Comparison of ENCODE assay signal across 28 cellular contexts in genomic region chr11:19201737-19202605, GRCh38. TPM values are rescaled to one million over a fixed set of nuclear protein-coding genes. Genes with fewer than 3 reads are reported as not detected.
DNase-seq lines count a peak whose midpoint lies in the region; ATAC-seq, FAIRE-seq and TF ChIP-seq lines count a peak whose summit lies in the region.
"Had no signal": no experiment of that assay in that cellular context is flagged by ENCODE, and none has a peak within 500 bp of the region (broad histone marks: within the 10 kb centered on the region; RNA-seq: fewer than 3 reads in every experiment).

Gene CSRP3 (minus strand): TSS chr11:19201983. CDS start chr11:19192448, 9,535 bp downstream.

- no peaks in the 10 kb centered on the region for H3K36me3 Mint-ChIP-seq in activated CD4-positive, alpha-beta T cell treated with anti-CD3 and anti-CD28 coated beads for 36 hours (ENCODE audit: low read depth)
- H3K36me3 Mint-ChIP-seq: activated naive CD4-positive, alpha-beta T cell treated with anti-CD3 and anti-CD28 coated beads, Interleukin-2, amount 50 U/mL, for 72 hours; CD14-positive monocyte; natural killer cell; type B pancreatic cell had no signal

- no peak within 1 kb of the TSS for H2BK15ac ChIP-seq in mesenchymal stem cell (ENCODE audit: low read depth, poor library complexity, severe bottlenecking)

- CTCF ChIA-PET in activated CD4-positive, alpha-beta T cell treated with anti-CD3 and anti-CD28 coated beads for 36 hours (lab: Charles Lee) = no interaction called here

- H3K27ac Mint-ChIP-seq in activated CD4-positive, alpha-beta T cell treated with anti-CD3 and anti-CD28 coated beads for 36 hours = no peak within 1 kb of the TSS
- H3K27ac Mint-ChIP-seq: activated naive CD4-positive, alpha-beta T cell treated with anti-CD3 and anti-CD28 coated beads, Interleukin-2, amount 50 U/mL, for 72 hours; activated T-cell treated with anti-CD3 and anti-CD28 coated beads, Interleukin-2, amount 50 U/mL, for 72 hours; effector memory CD8-positive, alpha-beta T cell; natural killer cell; T-helper 2 cell treated with Interferon-gamma antibody and Interleukin-4, amounts not matched to agents 5 μg/mL and 100 μg/mL, for 36 hours; type B pancreatic cell had no signal

- no peaks in the 10 kb centered on the region for H3K4me1 ChIP-seq in mesenchymal stem cell (ENCODE audit: control insufficient read depth, insufficient read depth, low read depth, low read length)
- H3K4me1 ChIP-seq: parathyroid adenoma had no signal

- H3K4me2 ChIP-seq in mesenchymal stem cell (ENCODE audit: low read length, poor library complexity, severe bottlenecking) = no peak within 1 kb of the TSS

- no peak within 1 kb of the TSS for H3K18ac ChIP-seq in mesenchymal stem cell (ENCODE audit: low read depth in 1 of 2, low read length in 2 of 2)

- ATAC-seq in activated CD4-positive, alpha-beta T cell treated with anti-CD3 and anti-CD28 coated beads for 36 hours = no peak
- ATAC-seq: activated naive CD4-positive, alpha-beta T cell treated with anti-CD3 and anti-CD28 coated beads, Interleukin-2, amount 50 U/mL, for 72 hours; activated T-cell treated with anti-CD3 and anti-CD28 coated beads, Interleukin-2, amount 50 U/mL, for 72 hours; effector memory CD8-positive, alpha-beta T cell; natural killer cell; stimulated activated naive CD8-positive, alpha-beta T cell treated with anti-CD3 and anti-CD28 coated beads, Interleukin-15, amount 100 ng/mL, for 72 hours had no signal

- H2BK5ac ChIP-seq in mesenchymal stem cell (ENCODE audit: low read depth, low read length, poor library complexity, severe bottlenecking) = no peak within 1 kb of the TSS

- H3K27me3 Mint-ChIP-seq in activated CD4-positive, alpha-beta T cell treated with anti-CD3 and anti-CD28 coated beads for 36 hours = peaks cover 3% of the 10 kb centered on the region

- no peak within 1 kb of the TSS for H2AK5ac ChIP-seq in mesenchymal stem cell (ENCODE audit: low read length, severe bottlenecking)

- H3K9me3 Mint-ChIP-seq in activated CD4-positive, alpha-beta T cell treated with anti-CD3 and anti-CD28 coated beads for 36 hours (ENCODE audit: low read depth) = no peaks in the 10 kb centered on the region
- H3K9me3 Mint-ChIP-seq: activated naive CD4-positive, alpha-beta T cell treated with anti-CD3 and anti-CD28 coated beads, Interleukin-2, amount 50 U/mL, for 72 hours; activated T-cell treated with anti-CD3 and anti-CD28 coated beads, Interleukin-2, amount 50 U/mL, for 72 hours; effector memory CD8-positive, alpha-beta T cell; natural killer cell; stimulated activated naive CD8-positive, alpha-beta T cell treated with anti-CD3 and anti-CD28 coated beads, Interleukin-15, amount 100 ng/mL, for 72 hours; T-helper 2 cell treated with Interferon-gamma antibody and Interleukin-4, amounts not matched to agents 5 μg/mL and 100 μg/mL, for 36 hours; type B pancreatic cell had no signal

- H3K9me3 ChIP-seq in mesenchymal stem cell (ENCODE audit: control insufficient read depth, low read length) = no peaks in the 10 kb centered on the region

- no peak within 1 kb of the TSS for H2BK12ac ChIP-seq in mesenchymal stem cell (ENCODE audit: low read length in 2 of 2)

- H3K27me3 ChIP-seq in mesenchymal stem cell (ENCODE audit: control insufficient read depth in 1 of 2, insufficient read depth in 1 of 2, low read length in 2 of 2) = peaks cover 4 to 26% of the 10 kb centered on the region in 2 experiments
- H3K27me3 ChIP-seq: hepatocyte had no signal

- H3K14ac ChIP-seq in mesenchymal stem cell (ENCODE audit: low read length in 2 of 2) = no peak within 1 kb of the TSS

- TF ChIP-seq CTCF in D721Med (IDR thresholded peaks at IDR 0.05; ENCODE audit: insufficient read depth, missing control alignments) = no peak

- H2BK120ac ChIP-seq in mesenchymal stem cell (ENCODE audit: low read depth, low read length) = no peak within 1 kb of the TSS

- no peaks in the 10 kb centered on the region for H3K36me3 ChIP-seq in mesenchymal stem cell (ENCODE audit: control insufficient read depth in 1 of 2, insufficient read depth in 2 of 2, low read depth in 1 of 2, low read length in 2 of 2)

- H3K9ac ChIP-seq in mesenchymal stem cell (ENCODE audit: low read length) = peak within 1 kb of the TSS; percentile 28
- H3K9ac ChIP-seq: parathyroid adenoma had no signal

- H3K4me3 ChIP-seq in mesenchymal stem cell (ENCODE audit: insufficient read depth in 1 of 2, low read depth in 1 of 2, low read length in 2 of 2) = no peak within 1 kb of the TSS
- H3K4me3 ChIP-seq: hepatocyte, skin epidermis had no signal

- no peak for FAIRE-seq in D721Med (lab: Jason Lieb, UNC)
- FAIRE-seq: islet of Langerhans had no signal

- H2AFZ ChIP-seq in mesenchymal stem cell (ENCODE audit: low read depth, low read length) = no peak within 1 kb of the TSS
- H2AFZ ChIP-seq: hepatocyte, parathyroid adenoma had no signal

- no peak within 1 kb of the TSS for H4K8ac ChIP-seq in mesenchymal stem cell (ENCODE audit: low read length)

- H3K4me1 Mint-ChIP-seq in activated CD4-positive, alpha-beta T cell treated with anti-CD3 and anti-CD28 coated beads for 36 hours = no peaks in the 10 kb centered on the region
- H3K4me1 Mint-ChIP-seq: stimulated activated naive CD8-positive, alpha-beta T cell treated with anti-CD3 and anti-CD28 coated beads, Interleukin-15, amount 100 ng/mL, for 72 hours had no signal

- H4K91ac ChIP-seq in mesenchymal stem cell (ENCODE audit: low read length) = no peak within 1 kb of the TSS

- no peak within 1 kb of the TSS for H3K23ac ChIP-seq in mesenchymal stem cell (ENCODE audit: low read length in 2 of 2)

- H3K4me3 Mint-ChIP-seq in activated CD4-positive, alpha-beta T cell treated with anti-CD3 and anti-CD28 coated beads for 36 hours = no peak within 1 kb of the TSS
- H3K4me3 Mint-ChIP-seq: activated T-cell treated with anti-CD3 and anti-CD28 coated beads, Interleukin-2, amount 50 U/mL, for 72 hours; effector memory CD8-positive, alpha-beta T cell; natural killer cell; stimulated activated naive CD8-positive, alpha-beta T cell treated with anti-CD3 and anti-CD28 coated beads, Interleukin-15, amount 100 ng/mL, for 72 hours; T-helper 2 cell treated with Interferon-gamma antibody and Interleukin-4, amounts not matched to agents 5 μg/mL and 100 μg/mL, for 36 hours; type B pancreatic cell had no signal

- H3K27ac ChIP-seq in epithelial cell of prostate (peak within 1 kb of the TSS; percentile 8), mesenchymal stem cell (ENCODE audit: low read length, poor library complexity, severe bottlenecking) (no peak within 1 kb of the TSS)
- H3K27ac ChIP-seq: HL-60, parathyroid adenoma, skin epidermis had no signal

- intact Hi-C loops in activated CD4-positive, alpha-beta T cell treated with anti-CD3 and anti-CD28 coated beads for 36 hours (cut with DNase I, micrococcal nuclease) = no loop called here

- peak; percentile 16 for DNase-seq in AG08395 (ENCODE audit: low spot score)
- DNase-seq in LHCN-M2 (ENCODE audit: low read depth) = peak; percentile 58
- DNase-seq in epithelial cell of prostate (ENCODE audit: low read depth, low spot score) = no peak
- DNase-seq in mesenchymal stem cell = no peak
- DNase-seq in DMS 273 (lab: John Stamatoyannopoulos, UW; ENCODE audit: unreplicated experiment) = no peak
- no peak for DNase-seq in activated CD4-positive, alpha-beta T cell treated with anti-CD3 and anti-CD28 coated beads for 36 hours
- DNase-seq in D721Med (ENCODE audit: insufficient read length, low spot score) = no peak
- no peak for DNase-seq in NCI-H2029 (lab: John Stamatoyannopoulos, UW)
- DNase-seq: activated T-cell treated with anti-CD3 and anti-CD28 coated beads, Interleukin-2, amount 50 U/mL, for 72 hours; DMS153; effector memory CD8-positive, alpha-beta T cell; KBM-7; mammary epithelial cell; natural killer cell; NCI-H1092; NCI-H524; stimulated activated naive CD8-positive, alpha-beta T cell treated with anti-CD3 and anti-CD28 coated beads, Interleukin-15, amount 100 ng/mL, for 72 hours had no signal

- H3K4ac ChIP-seq in mesenchymal stem cell (ENCODE audit: low read depth in 1 of 2, low read length in 2 of 2) = no peak within 1 kb of the TSS

- H3K79me1 ChIP-seq in mesenchymal stem cell (replicated peaks; ENCODE audit: low read length, poor library complexity, severe bottlenecking) = no peaks in the 10 kb centered on the region

- POLR2A ChIA-PET in activated CD4-positive, alpha-beta T cell treated with anti-CD3 and anti-CD28 coated beads for 36 hours (lab: Charles Lee) = interaction anchor here (0.5 kb wide), 1 partner anchor 83 kb away, joined by 6 read pairs; no protein-coding TSS in a partner anchor

- 51% methylated on average over 5 of the region's 7 CpGs for WGBS in mesenchymal stem cell

RNA-seq across cellular contexts. Expression of gene CSRP3, which starts in this region (rescaled TPM):
- 0.32 and 0.46 TPM in 2 replicates for total RNA-seq in LHCN-M2 (2014; rRNA removed)
- 0.45 TPM for polyA plus RNA-seq in LHCN-M2 (2012)
- polyA plus RNA-seq in mesenchymal stem cell (2013, experiment 1 of 2) = not detected
- polyA plus RNA-seq in mesenchymal stem cell (2013, experiment 2 of 2) = not detected
- total RNA-seq in activated CD4-positive, alpha-beta T cell treated with anti-CD3 and anti-CD28 coated beads for 36 hours = not detected
- total RNA-seq: A673; activated naive CD4-positive, alpha-beta T cell treated with anti-CD3 and anti-CD28 coated beads, Interleukin-2, amount 50 U/mL, for 72 hours; activated T-cell treated with anti-CD3 and anti-CD28 coated beads, Interleukin-2, amount 50 U/mL, for 72 hours; hepatocyte; mammary epithelial cell; natural killer cell; SK-MEL-5 had no signal
- polyA plus RNA-seq: CD14-positive monocyte, mammary epithelial cell had no signal

Comparison
In these comparisons a context has a peak if more than half of its experiments do, and no peak if none do; other contexts are left out.
1. Peak in DNase-seq in LHCN-M2; RNA of the gene not detected or under 1 TPM.